10 cellular contexts compared by ENCODE assay signal in the genomic region with DNA sequence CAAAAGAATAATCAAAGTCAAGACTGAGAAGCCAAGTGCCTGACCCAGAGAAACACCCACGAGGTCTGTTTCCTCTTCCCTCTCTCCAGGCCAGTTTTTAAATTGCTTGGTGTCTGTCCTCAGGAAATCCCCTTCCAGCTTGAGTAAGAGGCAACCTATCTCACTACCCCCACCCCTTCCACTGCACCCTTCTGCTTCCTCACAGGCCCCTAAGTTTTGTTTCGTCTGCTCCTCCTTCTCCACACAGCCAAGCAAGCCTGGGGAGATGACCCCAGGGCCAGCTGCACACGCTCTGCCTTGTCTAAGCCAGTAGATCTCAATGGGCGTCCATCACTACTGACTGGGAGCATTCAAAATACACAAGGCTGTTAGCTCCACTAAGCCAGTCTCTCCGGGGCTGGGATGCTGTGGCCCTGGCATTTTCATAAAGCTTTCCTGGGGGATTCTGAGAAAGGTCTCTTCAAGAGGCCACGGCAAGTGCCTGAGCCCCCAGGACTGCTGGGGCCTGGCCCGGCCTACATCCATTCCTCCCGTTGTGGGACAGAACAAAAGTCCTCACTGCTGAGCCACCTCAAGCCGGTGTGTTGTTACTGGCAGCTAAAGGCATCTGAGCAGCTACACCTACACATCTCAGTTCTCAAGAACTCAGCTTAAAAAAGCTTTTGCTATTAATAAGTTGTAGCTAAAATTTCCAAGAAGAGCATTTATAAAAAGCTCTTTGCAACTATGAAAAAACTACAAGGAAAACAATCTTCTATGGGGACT. TPM values are rescaled to one million over a fixed set of nuclear protein-coding genes. Genes with fewer than 3 reads are reported as not detected.
DNase-seq lines count a peak whose midpoint lies in the region; ATAC-seq, FAIRE-seq and TF ChIP-seq lines count a peak whose summit lies in the region.
"Had no signal": no experiment of that assay in that cellular context is flagged by ENCODE, and none has a peak within 500 bp of the region (broad histone marks: within the 10 kb centered on the region; RNA-seq: fewer than 3 reads in every experiment).

No MANE protein-coding gene starts in this region.

- POLR2A ChIA-PET in endothelial cell of umbilical vein (lab: Charles Lee): interaction anchor here (0.8 kb wide), 1 partner anchor 18 kb away, joined by 3 read pairs; the partner anchor contains the start of gene NUP62

- H3K36me3 Mint-ChIP-seq in activated CD4-positive, alpha-beta T cell treated with anti-CD3 and anti-CD28 coated beads, Interleukin-2, amount 10 ng/mL, durations not matched to agents 24 days and 14 days (ENCODE audit: low read depth): peaks cover 78% of the 10 kb centered on the region

- H3K27me3 Mint-ChIP-seq in activated CD4-positive, alpha-beta T cell treated with anti-CD3 and anti-CD28 coated beads, Interleukin-2, amount 10 ng/mL, durations not matched to agents 24 days and 14 days: no peaks in the 10 kb centered on the region

- no peaks in the 10 kb centered on the region for H3F3A ChIP-seq in OCI-LY1 (ENCODE audit: insufficient read depth, low read length)

- WGBS in small intestine, 3 donors: 59 to 74% (median 70%) methylated on average over 9 of the region's 9 CpGs

- H3K4me3 ChIP-seq in OCI-LY1 (ENCODE audit: low read depth, low read length, poor library complexity, severe bottlenecking): no peak overlapping the region
- no peak overlapping the region for H3K4me3 ChIP-seq in endothelial cell of umbilical vein (replicated peaks in 1 of 3; ENCODE audit: insufficient read depth in 1 of 3, low read depth in 1 of 3, low read length in 3 of 3)
- no peak overlapping the region for H3K4me3 ChIP-seq in small intestine (ENCODE audit: low read depth in 1 of 2, low read length in 2 of 2)

- peaks cover 91% of the 10 kb centered on the region for H3K36me3 ChIP-seq in OCI-LY1 (ENCODE audit: insufficient read depth, low read length)
- H3K36me3 ChIP-seq in endothelial cell of umbilical vein (ENCODE audit: control insufficient read depth in 2 of 2, extremely low read depth in 1 of 2, insufficient read depth in 2 of 2, low read length in 2 of 2): peaks cover 12 to 31% of the 10 kb centered on the region in 2 experiments
- peaks cover 6 to 8% of the 10 kb centered on the region in 2 donors for H3K36me3 ChIP-seq in small intestine (ENCODE audit: control insufficient read depth in 2 of 2, insufficient read depth in 2 of 2, low read length in 2 of 2)

- H3K4me1 ChIP-seq in OCI-LY1 (ENCODE audit: insufficient read depth, low read length, severe bottlenecking) (peaks cover 75% of the 10 kb centered on the region), endothelial cell of umbilical vein (ENCODE audit: control insufficient read depth, extremely low read depth, insufficient read depth, low read length) (no peaks in the 10 kb centered on the region), small intestine (ENCODE audit: control insufficient read depth in 2 of 2, insufficient read depth in 1 of 2, low read depth in 1 of 2, low read length in 1 of 2) (no peaks in the 10 kb centered on the region)

- H3K9ac ChIP-seq in OCI-LY1 (ENCODE audit: low read length) (peak overlapping the region; percentile 20; the same call in 1 of the 2 replicates), endothelial cell of umbilical vein (replicated peaks; ENCODE audit: extremely low read depth, insufficient read depth, low read length) (no peak overlapping the region)

- peak; percentile 70 for DNase-seq in activated CD4-positive, alpha-beta T cell treated with anti-CD3 and anti-CD28 coated beads, Interleukin-2, amount 10 ng/mL, durations not matched to agents 24 days and 14 days
- no peak for DNase-seq in activated CD4-positive, alpha-beta T cell treated with anti-CD3 and anti-CD28 coated beads for 1 hour
- DNase-seq in endothelial cell of umbilical vein (ENCODE audit: low read depth, low spot score): peak; percentile 41
- peak; percentile 39 for DNase-seq in stimulated activated naive CD8-positive, alpha-beta T cell treated with anti-CD3 and anti-CD28 coated beads, Interleukin-15, Interleukin-2, amounts not matched to agents 100 U/mL and 50 U/mL, for 24 hours
- DNase-seq in small intestine: no peak
- DNase-seq in DMS79 (lab: John Stamatoyannopoulos, UW): no peak
- no peak for DNase-seq in NCI-H524 (lab: John Stamatoyannopoulos, UW)

- H3K27ac Mint-ChIP-seq in activated CD4-positive, alpha-beta T cell treated with anti-CD3 and anti-CD28 coated beads, Interleukin-2, amount 10 ng/mL, durations not matched to agents 24 days and 14 days: peak overlapping the region; percentile 94

- H3K27ac ChIP-seq in OCI-LY1 (ENCODE audit: low read depth, low read length, poor library complexity, severe bottlenecking): peak overlapping the region; percentile 95
- H3K27ac ChIP-seq in endothelial cell of umbilical vein (ENCODE audit: insufficient read depth, low read depth, low read length): no peak overlapping the region
- no peak overlapping the region for H3K27ac ChIP-seq in small intestine (ENCODE audit: low read depth in 1 of 2, low read length in 1 of 2)
- H3K27ac ChIP-seq: VCaP had no signal

- H3K9me3 Mint-ChIP-seq in activated CD4-positive, alpha-beta T cell treated with anti-CD3 and anti-CD28 coated beads, Interleukin-2, amount 10 ng/mL, durations not matched to agents 24 days and 14 days: no peaks in the 10 kb centered on the region

- H2AFZ ChIP-seq in OCI-LY1 (ENCODE audit: low read length) (no peak overlapping the region), endothelial cell of umbilical vein (ENCODE audit: low read depth, low read length) (no peak overlapping the region)

- peaks cover 65% of the 10 kb centered on the region for H3K4me1 Mint-ChIP-seq in activated CD4-positive, alpha-beta T cell treated with anti-CD3 and anti-CD28 coated beads, Interleukin-2, amount 10 ng/mL, durations not matched to agents 24 days and 14 days

- H3K4me2 ChIP-seq in OCI-LY1 (ENCODE audit: low read length) (peak overlapping the region; percentile 27; the same call in 1 of the 2 replicates), endothelial cell of umbilical vein (ENCODE audit: insufficient read depth, low read length) (no peak overlapping the region)

- no TSS peak for BruUV-seq in endothelial cell of umbilical vein (replicated peaks; lab: Mats Ljungman, UMichigan)

- no peak for TF ChIP-seq POLR2A in endothelial cell of umbilical vein (IDR thresholded peaks at IDR 0.05; ENCODE audit: low read depth, low read length)

- no peaks in the 10 kb centered on the region for H3K9me1 ChIP-seq in endothelial cell of umbilical vein (replicated peaks; ENCODE audit: control insufficient read depth, extremely low read depth, insufficient read depth, low read length)

- FAIRE-seq in endothelial cell of umbilical vein (lab: Jason Lieb, UNC) (peak; percentile 69), small intestine (lab: Jason Lieb, UNC) (no peak)
- FAIRE-seq: frontal cortex had no signal

- H3K27me3 ChIP-seq in OCI-LY1 (ENCODE audit: insufficient read depth, low read length) (no peaks in the 10 kb centered on the region), endothelial cell of umbilical vein (ENCODE audit: control insufficient read depth in 2 of 2, insufficient read depth in 2 of 2, low read length in 2 of 2) (no peaks in the 10 kb centered on the region), small intestine (ENCODE audit: control insufficient read depth in 2 of 2, insufficient read depth in 2 of 2, low read length in 2 of 2) (no peaks in the 10 kb centered on the region)

- H4K20me1 ChIP-seq in OCI-LY1 (ENCODE audit: insufficient read depth, low read length) (no peaks in the 10 kb centered on the region), endothelial cell of umbilical vein (replicated peaks; ENCODE audit: control insufficient read depth, extremely low read depth, insufficient read depth, low read length) (no peaks in the 10 kb centered on the region)

- dilution Hi-C loops in endothelial cell of umbilical vein (cut with MboI; ENCODE audit: extremely low pct_ligation_motif_present, low sequenced_read_pairs): no loop called here

- CTCF ChIA-PET in endothelial cell of umbilical vein (lab: Charles Lee): interaction anchor here (0.9 to 1.3 kb wide), 3 partner anchors 8 to 17 kb away, joined by 3 to 4 read pairs (median 4); partner anchors contain the start of genes ATF5 and IL4I1

- H3K79me2 ChIP-seq in OCI-LY1 (ENCODE audit: insufficient read depth, low read length): no peaks in the 10 kb centered on the region
- peaks cover 13% of the 10 kb centered on the region for H3K79me2 ChIP-seq in endothelial cell of umbilical vein (ENCODE audit: control insufficient read depth, insufficient read depth, low read length)

- H3K4me3 Mint-ChIP-seq in activated CD4-positive, alpha-beta T cell treated with anti-CD3 and anti-CD28 coated beads, Interleukin-2, amount 10 ng/mL, durations not matched to agents 24 days and 14 days: peak overlapping the region; percentile 72

- ATAC-seq in stimulated activated naive CD8-positive, alpha-beta T cell treated with anti-CD3 and anti-CD28 coated beads, Interleukin-15, Interleukin-2, amounts not matched to agents 100 U/mL and 50 U/mL, for 24 hours: peak; percentile 75

- intact Hi-C loops in activated CD4-positive, alpha-beta T cell treated with anti-CD3 and anti-CD28 coated beads, Interleukin-2, amount 10 ng/mL, durations not matched to agents 24 days and 14 days (cut with micrococcal nuclease): loop anchor here (1.0 to 2.0 kb wide), 2 partner anchors 14 to 17 kb away; partner anchors contain the start of genes ATF5 and NUP62
- intact Hi-C loops in endothelial cell of umbilical vein (cut with micrococcal nuclease): no loop called here

- no peak for TF ChIP-seq CTCF in OCI-LY1 (IDR thresholded peaks at IDR 0.05; ENCODE audit: low read length)
- no peak for TF ChIP-seq CTCF in endothelial cell of umbilical vein (IDR thresholded peaks at IDR 0.05; ENCODE audit: extremely low read depth in 1 of 2, insufficient read depth in 1 of 2, low read depth in 1 of 2, low read length in 2 of 2)

- H3K9me2 ChIP-seq in OCI-LY1 (ENCODE audit: low read depth, low read length): no peaks in the 10 kb centered on the region

- H3K9me3 ChIP-seq in OCI-LY1 (ENCODE audit: low read length) (no peaks in the 10 kb centered on the region), endothelial cell of umbilical vein (replicated peaks; ENCODE audit: control insufficient read depth, insufficient read depth, low read length) (no peaks in the 10 kb centered on the region), small intestine (ENCODE audit: control insufficient read depth, low read depth) (no peaks in the 10 kb centered on the region)

RNA-seq across cellular contexts. Expression of gene IL4I1, which starts 14.9 kb away (rescaled TPM):
- total RNA-seq in activated CD4-positive, alpha-beta T cell treated with anti-CD3 and anti-CD28 coated beads, Interleukin-2, amount 10 ng/mL, durations not matched to agents 24 days and 14 days: 40.4 and 41.4 TPM in 2 replicates
- 5.6 and 9.1 TPM in 2 replicates for total RNA-seq in endothelial cell of umbilical vein
- polyA plus RNA-seq in endothelial cell of umbilical vein (5.0 and 7.4 TPM in 2 replicates), small intestine (1 to 10 TPM in 2 of 3 donors, not detected in 1; 1.0 to 1.3 TPM)
- polyA plus RNA-seq in endothelial cell of umbilical vein (2011; cell fraction: cytosol; rRNA removed): 2.5 and 4.7 TPM in 2 replicates
- polyA plus RNA-seq in endothelial cell of umbilical vein (2011; cell fraction: nucleus; rRNA removed): 1.9 and 4.1 TPM in 2 replicates
- polyA plus RNA-seq in endothelial cell of umbilical vein (2012): 5.7 and 10.8 TPM in 2 replicates
- 5.0 and 5.3 TPM in 2 replicates for polyA minus RNA-seq in endothelial cell of umbilical vein
- polyA minus RNA-seq in endothelial cell of umbilical vein (2011; cell fraction: cytosol; rRNA and poly(A)+ RNA removed): not detected
- 0.96 and 1.8 TPM in 2 replicates for polyA minus RNA-seq in endothelial cell of umbilical vein (2011; cell fraction: nucleus; rRNA and poly(A)+ RNA removed)

RNA-seq across cellular contexts. Expression of gene ATF5, which starts 17.4 kb away (rescaled TPM):
- 44.3 and 45.5 TPM in 2 replicates for total RNA-seq in activated CD4-positive, alpha-beta T cell treated with anti-CD3 and anti-CD28 coated beads, Interleukin-2, amount 10 ng/mL, durations not matched to agents 24 days and 14 days
- total RNA-seq in endothelial cell of umbilical vein: 38.0 and 46.0 TPM in 2 replicates
- polyA plus RNA-seq in endothelial cell of umbilical vein (23.2 and 30.4 TPM in 2 replicates), small intestine (10 to 100 TPM; 40.2 to 51.7 (median 44.3) TPM)
- polyA plus RNA-seq in endothelial cell of umbilical vein (2011; cell fraction: cytosol; rRNA removed): 11.5 and 14.3 TPM in 2 replicates
- polyA plus RNA-seq in endothelial cell of umbilical vein (2011; cell fraction: nucleus; rRNA removed): 18.5 and 19.2 TPM in 2 replicates
- 33.9 and 35.3 TPM in 2 replicates for polyA plus RNA-seq in endothelial cell of umbilical vein (2012)
- 4.4 and 5.8 TPM in 2 replicates for polyA minus RNA-seq in endothelial cell of umbilical vein
- 13.3 TPM for polyA minus RNA-seq in endothelial cell of umbilical vein (2011; cell fraction: cytosol; rRNA and poly(A)+ RNA removed)
- polyA minus RNA-seq in endothelial cell of umbilical vein (2011; cell fraction: nucleus; rRNA and poly(A)+ RNA removed): 3.5 and 5.7 TPM in 2 replicates

RNA-seq across cellular contexts. Expression of gene NUP62, which starts 17.7 kb away (rescaled TPM):
- total RNA-seq in activated CD4-positive, alpha-beta T cell treated with anti-CD3 and anti-CD28 coated beads, Interleukin-2, amount 10 ng/mL, durations not matched to agents 24 days and 14 days: 217 and 232 TPM in 2 replicates
- 83.2 and 93.7 TPM in 2 replicates for total RNA-seq in endothelial cell of umbilical vein
- polyA plus RNA-seq in endothelial cell of umbilical vein (28.8 and 32.0 TPM in 2 replicates), small intestine (10 to 100 TPM; 20.5 to 31.6 (median 24.2) TPM)
- polyA plus RNA-seq in endothelial cell of umbilical vein (2011; cell fraction: cytosol; rRNA removed): 26.0 and 26.5 TPM in 2 replicates
- 22.8 and 25.0 TPM in 2 replicates for polyA plus RNA-seq in endothelial cell of umbilical vein (2011; cell fraction: nucleus; rRNA removed)
- 52.6 and 52.8 TPM in 2 replicates for polyA plus RNA-seq in endothelial cell of umbilical vein (2012)
- polyA minus RNA-seq in endothelial cell of umbilical vein: 26.9 and 27.0 TPM in 2 replicates
- 15.8 TPM for polyA minus RNA-seq in endothelial cell of umbilical vein (2011; cell fraction: cytosol; rRNA and poly(A)+ RNA removed)
- polyA minus RNA-seq in endothelial cell of umbilical vein (2011; cell fraction: nucleus; rRNA and poly(A)+ RNA removed): 17.7 and 19.4 TPM in 2 replicates

RNA-seq across cellular contexts. Expression of gene TBC1D17, which starts 34.1 kb away (rescaled TPM):
- 36.5 and 36.8 TPM in 2 replicates for total RNA-seq in activated CD4-positive, alpha-beta T cell treated with anti-CD3 and anti-CD28 coated beads, Interleukin-2, amount 10 ng/mL, durations not matched to agents 24 days and 14 days
- total RNA-seq in endothelial cell of umbilical vein: 36.1 and 39.3 TPM in 2 replicates
- polyA plus RNA-seq in endothelial cell of umbilical vein (34.2 and 37.4 TPM in 2 replicates), small intestine (10 to 100 TPM; 23.6 to 52.6 (median 36.2) TPM)
- 25.8 and 33.1 TPM in 2 replicates for polyA plus RNA-seq in endothelial cell of umbilical vein (2011; cell fraction: cytosol; rRNA removed)
- 38.7 and 57.3 TPM in 2 replicates for polyA plus RNA-seq in endothelial cell of umbilical vein (2011; cell fraction: nucleus; rRNA removed)
- polyA plus RNA-seq in endothelial cell of umbilical vein (2012): 31.3 and 35.6 TPM in 2 replicates
- polyA minus RNA-seq in endothelial cell of umbilical vein: 18.3 and 23.3 TPM in 2 replicates
- 11.8 TPM for polyA minus RNA-seq in endothelial cell of umbilical vein (2011; cell fraction: cytosol; rRNA and poly(A)+ RNA removed)
- polyA minus RNA-seq in endothelial cell of umbilical vein (2011; cell fraction: nucleus; rRNA and poly(A)+ RNA removed): 16.7 and 21.3 TPM in 2 replicates

RNA-seq across cellular contexts. Expression of gene AKT1S1, which starts 34.4 kb away (rescaled TPM):
- total RNA-seq in activated CD4-positive, alpha-beta T cell treated with anti-CD3 and anti-CD28 coated beads, Interleukin-2, amount 10 ng/mL, durations not matched to agents 24 days and 14 days: 31.5 and 33.5 TPM in 2 replicates
- 61.9 and 64.2 TPM in 2 replicates for total RNA-seq in endothelial cell of umbilical vein
- polyA plus RNA-seq in endothelial cell of umbilical vein: 68.3 and 76.8 TPM in 2 replicates
- 40.2 and 49.3 TPM in 2 replicates for polyA plus RNA-seq in endothelial cell of umbilical vein (2011; cell fraction: cytosol; rRNA removed)
- polyA plus RNA-seq in endothelial cell of umbilical vein (2011; cell fraction: nucleus; rRNA removed): 59.7 and 65.1 TPM in 2 replicates
- 36.2 and 63.1 TPM in 2 replicates for polyA plus RNA-seq in endothelial cell of umbilical vein (2012)
- polyA minus RNA-seq in endothelial cell of umbilical vein: 20.8 and 26.9 TPM in 2 replicates
- polyA minus RNA-seq in endothelial cell of umbilical vein (2011; cell fraction: cytosol; rRNA and poly(A)+ RNA removed): 41.1 TPM
- 25.5 and 31.2 TPM in 2 replicates for polyA minus RNA-seq in endothelial cell of umbilical vein (2011; cell fraction: nucleus; rRNA and poly(A)+ RNA removed)
- 10 to 100 TPM; 30.6 to 54.9 (median 35.1) TPM for polyA plus RNA-seq in small intestine

Comparison
In these comparisons a context has a peak if more than half of its experiments do, and no peak if none do; other contexts are left out.
1. DNase-seq: peak in activated CD4-positive, alpha-beta T cell treated with anti-CD3 and anti-CD28 coated beads, Interleukin-2, amount 10 ng/mL, durations not matched to agents 24 days and 14 days (single experiment), endothelial cell of umbilical vein (single experiment) and stimulated activated naive CD8-positive, alpha-beta T cell treated with anti-CD3 and anti-CD28 coated beads, Interleukin-15, Interleukin-2, amounts not matched to agents 100 U/mL and 50 U/mL, for 24 hours (single experiment); none in activated CD4-positive, alpha-beta T cell treated with anti-CD3 and anti-CD28 coated beads for 1 hour (single experiment), small intestine (single experiment), DMS79 (single experiment) and NCI-H524 (0 of 2).